Comparison of ENCODE assay signal across 1 cellular context in the genomic region with DNA sequence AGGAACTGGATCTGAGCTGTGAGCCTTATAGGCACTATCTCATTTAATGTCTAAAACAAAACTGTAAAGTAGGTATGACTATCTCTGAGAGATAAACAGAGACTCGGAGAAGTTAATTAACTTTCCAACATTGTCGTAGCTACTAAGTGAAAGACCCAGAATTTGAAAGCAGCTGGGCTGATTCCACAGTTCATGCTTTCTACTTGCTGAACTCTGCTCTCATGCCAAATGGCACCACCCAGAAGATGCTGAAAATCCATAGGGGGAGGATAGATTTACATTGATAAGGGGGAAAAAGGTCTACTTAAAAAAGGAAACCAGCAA.
TF ChIP-seq lines count a peak whose summit lies in the region.

No MANE protein-coding gene starts in this region.

TF ChIP-seq in SK-N-SH, 30 proteins besides CTCF, POLR2A, EP300 and RAD21 (continued from another document):
- TF ChIP-seq FOSL2 (IDR thresholded peaks at IDR 0.05; ENCODE audit: borderline replicate concordance, low read depth) (no peak), YY1 (IDR thresholded peaks at IDR 0.05; ENCODE audit: low read depth) (no peak), NRF1 (IDR thresholded peaks at IDR 0.05; ENCODE audit: low read depth, low read length) (no peak)
TF ChIP-seq in SK-N-SH: peak in this region for 0.
